8 cellular contexts compared by ENCODE assay signal in genomic region chr2:235500761-235501662, GRCh38. TPM values are rescaled to one million over a fixed set of nuclear protein-coding genes. Genes with fewer than 3 reads are reported as not detected.
DNase-seq lines count a peak whose midpoint lies in the region; ATAC-seq, FAIRE-seq and TF ChIP-seq lines count a peak whose summit lies in the region.

No MANE protein-coding gene starts in this region.

- TF ChIP-seq EP300 in A549 (IDR thresholded peaks at IDR 0.05), result no peak

- H3K4me1 ChIP-seq in A549, result peaks cover 73% of the 10 kb centered on the region

- TF ChIP-seq POLR2A in A549 (IDR thresholded peaks at IDR 0.05; ENCODE audit: low read length), result no peak
- no peak for TF ChIP-seq POLR2A in H54 (IDR thresholded peaks at IDR 0.05; ENCODE audit: low read depth, low read length)

- peak overlapping the region; percentile 92 for H3K4me2 ChIP-seq in A549

- 43% methylated on average over 17 of the region's 18 CpGs for WGBS in A549 (ENCODE audit: missing lambda C conversion rate)

- H3K4me3 ChIP-seq in A549, result no peak overlapping the region; the same call in 2 of the 3 replicates
- H3K4me3 ChIP-seq in fibroblast of pulmonary artery (replicated peaks; ENCODE audit: low read depth, low read length), result peak overlapping the region; percentile 21

- no peak for TF ChIP-seq RAD21 in A549 (conservative IDR thresholded peaks at IDR 0.05 in 1 of 2, IDR thresholded peaks at IDR 0.05 in 1 of 2)

- peak overlapping the region; percentile 16 for H3K4me3 Mint-ChIP-seq in T-helper 1 cell treated with Interleukin-12 subunit alpha and Interleukin-12 subunit beta and Interleukin-4 antibody, amounts not matched to agents 30 μg/mL and 1 μg/mL, for 36 hours
- no peak overlapping the region for H3K4me3 Mint-ChIP-seq in natural killer cell

- peak overlapping the region; percentile 57 to 77 for H3K27ac ChIP-seq in A549

- POLR2A ChIA-PET in A549 (lab: Yijun Ruan, JAX), result no interaction called here

- peaks cover 15% of the 10 kb centered on the region for H3K4me1 Mint-ChIP-seq in T-helper 1 cell treated with Interleukin-12 subunit alpha and Interleukin-12 subunit beta and Interleukin-4 antibody, amounts not matched to agents 30 μg/mL and 1 μg/mL, for 36 hours (ENCODE audit: low read depth)
- peaks cover 4 to 14% of the 10 kb centered on the region in 2 donors for H3K4me1 Mint-ChIP-seq in natural killer cell

- no peaks in the 10 kb centered on the region for H3K9me3 ChIP-seq in A549

- intact Hi-C loops in natural killer cell (cut with micrococcal nuclease), result no loop called here

- FAIRE-seq in A549 (lab: Jason Lieb, UNC), result no peak
- peak; percentile 66 for FAIRE-seq in H54 (lab: Jason Lieb, UNC)

- TF ChIP-seq CTCF in A549 (IDR thresholded peaks at IDR 0.05) (no peak), fibroblast of pulmonary artery (IDR thresholded peaks at IDR 0.05; ENCODE audit: low read length, missing control alignments) (no peak), natural killer cell (IDR thresholded peaks at IDR 0.05) (no peak)

- H3K36me3 Mint-ChIP-seq in T-helper 1 cell treated with Interleukin-12 subunit alpha and Interleukin-12 subunit beta and Interleukin-4 antibody, amounts not matched to agents 30 μg/mL and 1 μg/mL, for 36 hours (ENCODE audit: low read depth), result no peaks in the 10 kb centered on the region
- H3K36me3 Mint-ChIP-seq in natural killer cell, result no peaks in the 10 kb centered on the region

- H3K27ac Mint-ChIP-seq in T-helper 1 cell treated with Interleukin-12 subunit alpha and Interleukin-12 subunit beta and Interleukin-4 antibody, amounts not matched to agents 30 μg/mL and 1 μg/mL, for 36 hours, result no peak overlapping the region
- no peak overlapping the region for H3K27ac Mint-ChIP-seq in natural killer cell

- ATAC-seq in A549 (peak; percentile 60 to 71; a peak in 4 of 6 replicates), natural killer cell (no peak)

- peaks cover 59% of the 10 kb centered on the region for H3K27me3 Mint-ChIP-seq in T-helper 1 cell treated with Interleukin-12 subunit alpha and Interleukin-12 subunit beta and Interleukin-4 antibody, amounts not matched to agents 30 μg/mL and 1 μg/mL, for 36 hours (ENCODE audit: low read depth)
- peaks cover 47 to 66% of the 10 kb centered on the region in 2 donors for H3K27me3 Mint-ChIP-seq in natural killer cell (ENCODE audit: low read depth in 2 of 2)

- DNase-seq in A549 (ENCODE audit: low read depth in 1 of 2, low spot score in 1 of 2), result peak in 1 of 2 experiments; percentile 43
- DNase-seq in H54 (ENCODE audit: insufficient read length, low spot score), result peak; percentile 88
- DNase-seq in fibroblast of pulmonary artery (ENCODE audit: low read depth), result peak; percentile 63
- no peak for DNase-seq in NCI-H2171 (lab: John Stamatoyannopoulos, UW)
- DNase-seq in NCI-H524 treated with DMSO at 0.1 percent for 48 hours (lab: John Stamatoyannopoulos, UW), result no peak
- DNase-seq in NCI-H510A (lab: John Stamatoyannopoulos, UW), result no peak
- no peak for DNase-seq in natural killer cell

- no peaks in the 10 kb centered on the region for H3K9me3 Mint-ChIP-seq in T-helper 1 cell treated with Interleukin-12 subunit alpha and Interleukin-12 subunit beta and Interleukin-4 antibody, amounts not matched to agents 30 μg/mL and 1 μg/mL, for 36 hours
- H3K9me3 Mint-ChIP-seq in natural killer cell, result no peaks in the 10 kb centered on the region

- CTCF ChIA-PET in A549 (lab: Yijun Ruan, JAX), result interaction anchor here (1.1 to 7.4 kb wide), 11 partner anchors 8 to 365 kb away, joined by 3 to 57 read pairs (median 7); no protein-coding TSS in a partner anchor

TF ChIP-seq in A549, 52 proteins besides CTCF, POLR2A, EP300 and RAD21:
- TF ChIP-seq FOSL2 (IDR thresholded peaks at IDR 0.05) (no peak), FOSL2 (CRISPR knock-in tag; IDR thresholded peaks at IDR 0.05) (peak; percentile 59; the same call in 1 of the 2 replicates), CHD4 (IDR thresholded peaks at IDR 0.05; ENCODE audit: borderline replicate concordance) (no peak)

RNA-seq across cellular contexts. Expression of gene AGAP1, which starts 7.2 kb away (rescaled TPM):
- polyA plus RNA-seq in A549 (2011; rRNA removed) (21.9 and 23.9 TPM in 2 replicates), A549 (2017; fragmentation: RNase III; extraction: RNeasy Plus Mini Kit Qiagen cat#74134 plus additional on column Dnase treatment) (19.4 to 20.6 TPM (median 20.2 TPM) in 3 replicates)
- 25.5 and 30.7 TPM in 2 replicates for polyA plus RNA-seq in A549 (2012; cell fraction: cytosol; rRNA removed)
- polyA plus RNA-seq in A549 (2012; cell fraction: nucleus; rRNA removed), result 19.2 and 25.0 TPM in 2 replicates
- 52.7 and 67.8 TPM in 2 replicates for polyA minus RNA-seq in A549 (2011; rRNA and poly(A)+ RNA removed)
- 10 to 100 TPM; 42.0 to 56.4 (median 45.7) TPM for total RNA-seq in natural killer cell

Comparison
In these comparisons a context has a peak if more than half of its experiments do, and no peak if none do; other contexts are left out.
1. ATAC-seq: peak in A549 (2 of 2); none in natural killer cell (0 of 3).
2. DNase-seq: peak in H54 (single experiment) and fibroblast of pulmonary artery (single experiment); none in NCI-H2171 (single experiment), NCI-H524 treated with DMSO at 0.1 percent for 48 hours (single experiment), NCI-H510A (single experiment) and natural killer cell (single experiment).